ENCODE assay signal across 11 cellular contexts in genomic region chr12:93229494-93230310, GRCh38.
DNase-seq lines count a peak whose midpoint lies in the region; ATAC-seq, FAIRE-seq and TF ChIP-seq lines count a peak whose summit lies in the region.
"Had no signal": no experiment of that assay in that cellular context is flagged by ENCODE, and none has a peak within 500 bp of the region (broad histone marks: within the 10 kb centered on the region; RNA-seq: fewer than 3 reads in every experiment).

No MANE protein-coding gene starts in this region.

- TF ChIP-seq CTCF in kidney (IDR thresholded peaks at IDR 0.05; ENCODE audit: borderline replicate concordance, extremely low read depth, insufficient read depth), result no peak

- H3K27ac ChIP-seq in kidney (ENCODE audit: low read depth in 2 of 2, low read length in 2 of 2), result no peak overlapping the region
- H3K27ac ChIP-seq: C4-2B had no signal

- no peak for ATAC-seq in GM18502 (IDR thresholded peaks at IDR 0.05; ENCODE audit: poor library complexity, unreplicated experiment)
- no peak for ATAC-seq in HG02981 (IDR thresholded peaks at IDR 0.05; ENCODE audit: unreplicated experiment)
- ATAC-seq: stimulated activated effector memory CD8-positive, alpha-beta T cell treated with anti-CD3 and anti-CD28 coated beads, Interleukin-12 subunit alpha, Interleukin-12 subunit beta, amount 100 ng/mL, for 72 hours had no signal

- H3K4me3 ChIP-seq in kidney (ENCODE audit: low read length in 2 of 2), result no peak overlapping the region

- no peaks in the 10 kb centered on the region for H3K9me3 ChIP-seq in kidney (ENCODE audit: control insufficient read depth in 1 of 2, low read length in 2 of 2)

- no peaks in the 10 kb centered on the region for H3K36me3 ChIP-seq in kidney (ENCODE audit: control insufficient read depth in 1 of 2, insufficient read depth in 2 of 2, low read length in 2 of 2)

- peak; percentile 8 for DNase-seq in 8988T
- peak; percentile 20 for DNase-seq in H54 (ENCODE audit: insufficient read length, low spot score)
- peak; percentile 22 to 76 for DNase-seq in SW 1271 (lab: John Stamatoyannopoulos, UW)
- peak; percentile 90 for DNase-seq in fibroblast of the conjunctiva (ENCODE audit: low read depth)
- no peak for DNase-seq in kidney
- DNase-seq in central memory CD4-positive, alpha-beta T cell, result no peak
- DNase-seq: NCI-H2029 had no signal

- no peak for TF ChIP-seq POLR2A in H54 (IDR thresholded peaks at IDR 0.05; ENCODE audit: low read depth, low read length)

- intact Hi-C loops in kidney (cut with DNase I), result no loop called here

- H3K9ac ChIP-seq in kidney (ENCODE audit: low read length in 2 of 2), result no peak overlapping the region

- H3K4me1 ChIP-seq in kidney (ENCODE audit: control insufficient read depth in 1 of 2, insufficient read depth in 1 of 2, low read depth in 1 of 2, low read length in 2 of 2), result no peaks in the 10 kb centered on the region

- peak; percentile 98 for FAIRE-seq in H54 (lab: Jason Lieb, UNC)
- FAIRE-seq in kidney (lab: Jason Lieb, UNC), result no peak

Comparison
In these comparisons a context has a peak if more than half of its experiments do, and no peak if none do; other contexts are left out.
1. DNase-seq: peak in 8988T (single experiment), H54 (single experiment), SW 1271 (2 of 2) and fibroblast of the conjunctiva (single experiment); none in kidney (single experiment) and central memory CD4-positive, alpha-beta T cell (single experiment).